ENCODE assay signal across 29 cellular contexts in the genomic region with DNA sequence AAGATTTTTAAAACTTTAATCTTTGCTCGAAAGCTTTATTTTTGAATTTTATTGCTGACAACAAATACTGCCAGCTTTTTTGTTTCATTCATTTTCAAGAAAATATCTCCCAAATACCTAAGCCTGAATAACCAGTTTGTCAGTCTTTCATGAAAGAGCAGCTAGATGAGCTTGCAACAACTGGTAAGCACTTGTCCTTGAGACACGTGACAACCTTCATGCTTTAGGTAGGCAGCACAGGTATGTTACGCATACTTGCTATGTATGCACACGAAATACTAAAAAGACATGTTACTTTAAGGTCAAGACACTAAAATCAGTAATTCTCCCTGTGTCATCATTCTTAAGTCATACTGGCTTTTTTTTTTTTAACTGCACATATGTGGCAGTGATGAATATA. TPM values are rescaled to one million over a fixed set of nuclear protein-coding genes. Genes with fewer than 3 reads are reported as not detected.
"Had no signal": no experiment of that assay in that cellular context is flagged by ENCODE, and none has a peak within 500 bp of the region (broad histone marks: within the 10 kb centered on the region; RNA-seq: fewer than 3 reads in every experiment).

No MANE protein-coding gene starts in this region.

- ATAC-seq: activated CD8-positive, alpha-beta T cell treated with anti-CD3 and anti-CD28 coated beads, Interleukin-2, amount 10 ng/mL, durations not matched to agents 7 days and 5 days; activated T-helper 17 cell treated with anti-CD3 and anti-CD28 coated beads, Interleukin-2, amount 50 U/mL, for 72 hours; effector memory CD8-positive, alpha-beta T cell; heart right ventricle; lower lobe of right lung; naive thymus-derived CD8-positive, alpha-beta T cell had no signal

- DNase-seq: activated CD4-positive, alpha-beta T cell treated with anti-CD3 and anti-CD28 coated beads for 1 hour; activated CD4-positive, alpha-beta T cell treated with anti-CD3 and anti-CD28 coated beads, Interleukin-2, amount 50 U/mL, for 1 hour; activated CD8-positive, alpha-beta T cell treated with anti-CD3 and anti-CD28 coated beads, Interleukin-2, amount 10 ng/mL, durations not matched to agents 7 days and 5 days; colonic mucosa; dorsolateral prefrontal cortex; effector memory CD8-positive, alpha-beta T cell; heart right ventricle; kidney; lower lobe of right lung; naive thymus-derived CD8-positive, alpha-beta T cell; retina; sigmoid colon; stimulated activated CD4-positive, alpha-beta T cell treated with anti-CD3 and anti-CD28 coated beads, Interleukin-2, amount 100 ng/mL, for 48 hours; stimulated activated naive CD4-positive, alpha-beta T cell treated with Interleukin-2 at 50 U/mL for 16 hours; T-helper 1 cell; thyroid gland; WERI-Rb-1 had no signal

- H3K27ac Mint-ChIP-seq: activated CD8-positive, alpha-beta T cell treated with anti-CD3 and anti-CD28 coated beads, Interleukin-2, amount 10 ng/mL, durations not matched to agents 7 days and 5 days; activated naive CD8-positive, alpha-beta T cell; activated T-helper 17 cell treated with anti-CD3 and anti-CD28 coated beads, Interleukin-2, amount 50 U/mL, for 72 hours; effector memory CD8-positive, alpha-beta T cell; naive thymus-derived CD8-positive, alpha-beta T cell; neural progenitor cell had no signal

- H3K36me3 ChIP-seq: breast epithelium, colonic mucosa had no signal

- H2AFZ ChIP-seq: neural progenitor cell had no signal

- H3K4me3 Mint-ChIP-seq: activated CD8-positive, alpha-beta T cell treated with anti-CD3 and anti-CD28 coated beads, Interleukin-2, amount 10 ng/mL, durations not matched to agents 7 days and 5 days; activated naive CD8-positive, alpha-beta T cell; activated T-helper 17 cell treated with anti-CD3 and anti-CD28 coated beads, Interleukin-2, amount 50 U/mL, for 72 hours; effector memory CD8-positive, alpha-beta T cell; naive thymus-derived CD8-positive, alpha-beta T cell; neural progenitor cell had no signal

- H3K27me3 Mint-ChIP-seq: activated naive CD8-positive, alpha-beta T cell; activated T-helper 17 cell treated with anti-CD3 and anti-CD28 coated beads, Interleukin-2, amount 50 U/mL, for 72 hours; effector memory CD8-positive, alpha-beta T cell; naive thymus-derived CD8-positive, alpha-beta T cell had no signal

- H3K9me3 Mint-ChIP-seq: activated T-helper 17 cell treated with anti-CD3 and anti-CD28 coated beads, Interleukin-2, amount 50 U/mL, for 72 hours; effector memory CD8-positive, alpha-beta T cell; naive thymus-derived CD8-positive, alpha-beta T cell; neural progenitor cell had no signal

- H3K9me3 ChIP-seq: breast epithelium, colonic mucosa, heart right ventricle, lower lobe of right lung, sigmoid colon, thyroid gland had no signal

- H3K4me1 Mint-ChIP-seq: neural progenitor cell had no signal

- H3K4me3 ChIP-seq: breast epithelium, colonic mucosa, dorsolateral prefrontal cortex, heart right ventricle, lower lobe of right lung, neural progenitor cell, sigmoid colon, thyroid gland had no signal

- H3K9ac ChIP-seq: neural progenitor cell had no signal

- H3K27ac ChIP-seq: colonic mucosa, dorsolateral prefrontal cortex, heart right ventricle, lower lobe of right lung, neural progenitor cell, sigmoid colon, thyroid gland, WERI-Rb-1 had no signal

- H3K4me1 ChIP-seq: breast epithelium, colonic mucosa, neural progenitor cell, thyroid gland had no signal

- H3K27me3 ChIP-seq: breast epithelium, colonic mucosa, dorsolateral prefrontal cortex, heart right ventricle, neural progenitor cell, sigmoid colon, thyroid gland had no signal

- H3K4me2 ChIP-seq: neural progenitor cell had no signal

- FAIRE-seq: astrocyte, endothelial cell of umbilical vein, kidney, TTC549, urothelium cell line had no signal

RNA-seq across cellular contexts. Expression of gene SULT6B1, which starts 30.6 kb away (rescaled TPM):
- total RNA-seq: activated CD8-positive, alpha-beta T cell treated with anti-CD3 and anti-CD28 coated beads, Interleukin-2, amount 10 ng/mL, durations not matched to agents 7 days and 5 days; activated T-helper 17 cell treated with anti-CD3 and anti-CD28 coated beads, Interleukin-2, amount 50 U/mL, for 72 hours; astrocyte; breast epithelium; colonic mucosa; dorsolateral prefrontal cortex; endothelial cell of umbilical vein; fibroblast of villous mesenchyme; heart right ventricle; kidney; lower lobe of right lung; mesenteric fat pad; naive thymus-derived CD8-positive, alpha-beta T cell; omental fat pad; posterior vena cava; sigmoid colon; thyroid gland had no signal
- polyA plus RNA-seq: endothelial cell of umbilical vein; heart right ventricle; naive thymus-derived CD8-positive, alpha-beta T cell; sigmoid colon had no signal
